ENCODE assay signal across 8 cellular contexts in the genomic region with DNA sequence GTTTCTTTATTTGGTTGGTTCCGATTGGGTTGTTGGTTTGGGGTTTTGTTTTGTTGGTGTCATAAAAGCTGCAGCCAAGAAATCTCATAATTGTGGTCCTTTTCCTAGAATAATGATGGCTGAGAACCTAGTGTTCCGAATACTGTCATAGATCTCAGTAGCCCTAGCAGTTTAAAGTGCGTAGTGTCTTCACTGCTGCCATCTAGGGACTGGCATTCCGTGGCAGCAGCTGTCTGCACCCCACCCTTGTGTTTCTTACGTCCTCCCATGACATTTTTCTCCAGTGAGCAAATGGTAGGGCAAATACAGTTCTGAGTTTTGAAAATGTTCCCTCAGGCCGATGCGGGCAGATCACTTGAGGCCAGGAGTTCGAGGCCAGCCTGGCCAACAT. TPM values are rescaled to one million over a fixed set of nuclear protein-coding genes. Genes with fewer than 3 reads are reported as not detected.
DNase-seq lines count a peak whose midpoint lies in the region; ATAC-seq and TF ChIP-seq lines count a peak whose summit lies in the region.
"Not testable (repeated sequence)": the region's sequence is repeated elsewhere in the genome, so short reads cannot be mapped to it uniquely, and the experiment has no call there.

No MANE protein-coding gene starts in this region.

- ATAC-seq in HG02678 (IDR thresholded peaks at IDR 0.05; ENCODE audit: unreplicated experiment), result peak; percentile 26

- H3K27ac ChIP-seq in angular gyrus (ENCODE audit: low read depth, low read length) (peak overlapping the region; percentile 84), thyroid gland (peak overlapping the region; percentile 91 to 96 (median 91))

- TF ChIP-seq CTCF in GM10248 (IDR thresholded peaks at IDR 0.05; ENCODE audit: control extremely low read depth, extremely low read depth, low read depth, missing control alignments) (peak; percentile 25), thyroid gland (IDR thresholded peaks at IDR 0.05) (peak in 4 of 6 experiments; percentile 18 to 40 (median 29))

- peaks cover 28 to 29% of the 10 kb centered on the region in 2 donors for H3K36me3 ChIP-seq in thyroid gland

- TF ChIP-seq POLR2A in thyroid gland (IDR thresholded peaks at IDR 0.05), result peak in 1 of 2 donors; percentile 72

- intact Hi-C loops in cardiac septum (cut with DNase I) (loop anchor here (5.0 kb wide), 1 partner anchor 82 kb away; no protein-coding TSS in a partner anchor), thyroid gland (cut with DNase I) (loop anchor here (10.0 kb wide), 1 partner anchor 95 kb away; a partner anchor contains a TSS)

- not testable (repeated sequence) for H3K9me3 ChIP-seq in thyroid gland

- H3K4me1 ChIP-seq in thyroid gland, result peaks cover 16 to 17% of the 10 kb centered on the region in 2 donors

- H3K4me3 ChIP-seq in thyroid gland (replicated peaks in 1 of 3), result peak overlapping the region; percentile 34 to 81 (median 61)

- POLR2A ChIA-PET in GM10248 (lab: Yijun Ruan, JAX), result interaction anchor here (0.5 to 1.2 kb wide), 2 partner anchors 9 to 93 kb away, joined by 3 to 5 read pairs; no protein-coding TSS in a partner anchor

- not testable (repeated sequence) for H3K27me3 ChIP-seq in thyroid gland

- not testable (repeated sequence) for DNase-seq in GM10248 (ENCODE audit: extremely low spot score)
- DNase-seq in NCI-H1694 treated with DMSO at 0.1 percent for 48 hours (lab: John Stamatoyannopoulos, UW), result peak; percentile 55
- peak; percentile 23 for DNase-seq in T-helper 22 cell (ENCODE audit: low read depth)
- DNase-seq in cardiac septum (ENCODE audit: low spot score), result peak; percentile 76
- DNase-seq in nucleus accumbens (lab: John Stamatoyannopoulos, UW), result peak in 41 of 56 donors; percentile 1 to 76 (median 25)
- DNase-seq in thyroid gland, result peak; percentile 63 to 65

- WGBS in thyroid gland, 2 donors, result 1% methylated on average over 8 of the region's 8 CpGs

- CTCF ChIA-PET in GM10248 (lab: Yijun Ruan, JAX), result interaction anchor here (1.2 kb wide), 1 partner anchor 85 kb away, joined by 3 read pairs; no protein-coding TSS in a partner anchor

RNA-seq across cellular contexts. Expression of a gene that starts 2.0 kb away (rescaled TPM):
- 0.92 TPM for total RNA-seq in cardiac septum
- 1 to 10 TPM; 3.7 to 7.4 (median 4.9) TPM for total RNA-seq in thyroid gland
